ENCODE assay signal across 26 cellular contexts in genomic region chr3:63613561-63613960, GRCh38. TPM values are rescaled to one million over a fixed set of nuclear protein-coding genes. Genes with fewer than 3 reads are reported as not detected.
DNase-seq lines count a peak whose midpoint lies in the region; ATAC-seq and TF ChIP-seq lines count a peak whose summit lies in the region.
"Had no signal": no experiment of that assay in that cellular context is flagged by ENCODE, and none has a peak within 500 bp of the region (broad histone marks: within the 10 kb centered on the region; RNA-seq: fewer than 3 reads in every experiment).

No MANE protein-coding gene starts in this region.

- no peaks in the 10 kb centered on the region for H3K36me3 Mint-ChIP-seq in HFFc6 (ENCODE audit: low read depth)
- H3K36me3 Mint-ChIP-seq: CD4-positive, CD25-positive, alpha-beta regulatory T cell; naive thymus-derived CD4-positive, alpha-beta T cell; stimulated activated effector memory CD8-positive, alpha-beta T cell treated with anti-CD3 and anti-CD28 coated beads, Interleukin-12 subunit alpha, Interleukin-12 subunit beta, amount 100 ng/mL, for 72 hours had no signal

- intact Hi-C loops in right cardiac atrium (cut with DNase I) (no loop called here), esophagus squamous epithelium (cut with DNase I) (no loop called here)

- WGBS in right cardiac atrium: 36% methylated on average over 1 of the region's 1 CpG
- 0 to 25% methylated on average over 1 of the region's 1 CpG for WGBS in esophagus squamous epithelium, 2 donors

- no peaks in the 10 kb centered on the region for H3K36me3 ChIP-seq in esophagus squamous epithelium

- H3K27me3 Mint-ChIP-seq in HFFc6 (ENCODE audit: insufficient read depth): peaks cover 3% of the 10 kb centered on the region
- H3K27me3 Mint-ChIP-seq: activated CD4-positive, alpha-beta T cell treated with anti-CD3 and anti-CD28 coated beads for 36 hours; activated T-cell treated with anti-CD3 and anti-CD28 coated beads, Interleukin-2, amount 50 U/mL, for 24 hours; CD4-positive, CD25-positive, alpha-beta regulatory T cell; T-helper 17 cell had no signal

- in situ Hi-C loops in astrocyte of the cerebellum (cut with HindIII; ENCODE audit: low sequenced_read_pairs): no loop called here

- H3K4me3 ChIP-seq in AG09309 (ENCODE audit: control insufficient read depth, low read depth, low read length) (no peak overlapping the region), astrocyte of the cerebellum (ENCODE audit: low read depth, low read length) (no peak overlapping the region), right cardiac atrium (ENCODE audit: low read length) (no peak overlapping the region), esophagus squamous epithelium (no peak overlapping the region)
- H3K4me3 ChIP-seq: coronary artery had no signal

- peak overlapping the region; percentile 39; the same call in 1 of the 2 replicates for H3K4me3 Mint-ChIP-seq in HFFc6
- H3K4me3 Mint-ChIP-seq: activated CD4-positive, alpha-beta T cell treated with anti-CD3 and anti-CD28 coated beads for 36 hours; activated T-cell treated with anti-CD3 and anti-CD28 coated beads, Interleukin-2, amount 50 U/mL, for 24 hours; CD4-positive, CD25-positive, alpha-beta regulatory T cell; endodermal cell; naive thymus-derived CD4-positive, alpha-beta T cell; stimulated activated effector memory CD8-positive, alpha-beta T cell treated with anti-CD3 and anti-CD28 coated beads, Interleukin-12 subunit alpha, Interleukin-12 subunit beta, amount 100 ng/mL, for 72 hours; T-helper 17 cell had no signal

- DNase-seq in AG09309 (ENCODE audit: low read depth) (peak; percentile 23), HFFc6 (peak; percentile 61), astrocyte of the cerebellum (ENCODE audit: low read depth) (peak; percentile 6), hepatic stellate cell (ENCODE audit: low spot score) (peak; percentile 24), right cardiac atrium (no peak), NCI-H524 (lab: John Stamatoyannopoulos, UW) (no peak), esophagus squamous epithelium (lab: John Stamatoyannopoulos, UW) (no peak)
- DNase-seq in stimulated activated CD4-positive, alpha-beta T cell treated with anti-CD3 and anti-CD28 coated beads, Interleukin-4, amount 100 ng/mL, for 4 hours: no peak
- DNase-seq: activated CD4-positive, alpha-beta T cell treated with anti-CD3 and anti-CD28 coated beads for 36 hours; activated CD8-positive, alpha-beta memory T cell treated with anti-CD3 and anti-CD28 coated beads for 24 hours; activated T-cell treated with anti-CD3 and anti-CD28 coated beads, Interleukin-2, amount 50 U/mL, for 24 hours; CD4-positive, CD25-positive, alpha-beta regulatory T cell; endodermal cell; head of caudate nucleus; naive thymus-derived CD4-positive, alpha-beta T cell; NCI-H1092 treated with DMSO at 0.1 percent for 48 hours; NCI-H2029; NCI-H2227 treated with DMSO at 0.1 percent for 48 hours; NCI-H748 treated with DMSO at 0.1 percent for 48 hours; occipital lobe; T-helper 17 cell had no signal

- H3K27ac Mint-ChIP-seq in HFFc6: peak overlapping the region; percentile 80
- H3K27ac Mint-ChIP-seq: activated CD4-positive, alpha-beta T cell treated with anti-CD3 and anti-CD28 coated beads for 36 hours; activated T-cell treated with anti-CD3 and anti-CD28 coated beads, Interleukin-2, amount 50 U/mL, for 24 hours; CD4-positive, CD25-positive, alpha-beta regulatory T cell; endodermal cell; naive thymus-derived CD4-positive, alpha-beta T cell; stimulated activated effector memory CD8-positive, alpha-beta T cell treated with anti-CD3 and anti-CD28 coated beads, Interleukin-12 subunit alpha, Interleukin-12 subunit beta, amount 100 ng/mL, for 72 hours; T-helper 17 cell had no signal

- peaks cover 32% of the 10 kb centered on the region for H3K4me1 Mint-ChIP-seq in HFFc6 (ENCODE audit: low read depth)
- H3K4me1 Mint-ChIP-seq: activated CD4-positive, alpha-beta T cell treated with anti-CD3 and anti-CD28 coated beads for 36 hours; CD4-positive, CD25-positive, alpha-beta regulatory T cell; naive thymus-derived CD4-positive, alpha-beta T cell; stimulated activated effector memory CD8-positive, alpha-beta T cell treated with anti-CD3 and anti-CD28 coated beads, Interleukin-12 subunit alpha, Interleukin-12 subunit beta, amount 100 ng/mL, for 72 hours; T-helper 17 cell had no signal

- H3K27ac ChIP-seq in right cardiac atrium (ENCODE audit: low read length) (no peak overlapping the region), esophagus squamous epithelium (no peak overlapping the region)
- H3K27ac ChIP-seq: coronary artery had no signal

- H3K9me3 Mint-ChIP-seq in HFFc6: no peaks in the 10 kb centered on the region
- H3K9me3 Mint-ChIP-seq: activated T-cell treated with anti-CD3 and anti-CD28 coated beads, Interleukin-2, amount 50 U/mL, for 24 hours; endodermal cell; stimulated activated effector memory CD8-positive, alpha-beta T cell treated with anti-CD3 and anti-CD28 coated beads, Interleukin-12 subunit alpha, Interleukin-12 subunit beta, amount 100 ng/mL, for 72 hours had no signal

- no peak for TF ChIP-seq POLR2A in esophagus squamous epithelium (IDR thresholded peaks at IDR 0.05)

- no peaks in the 10 kb centered on the region for H3K4me1 ChIP-seq in right cardiac atrium (ENCODE audit: control insufficient read depth, insufficient read depth, low read length)
- H3K4me1 ChIP-seq in esophagus squamous epithelium: no peaks in the 10 kb centered on the region

- H3K27me3 ChIP-seq in right cardiac atrium (ENCODE audit: control insufficient read depth, insufficient read depth) (no peaks in the 10 kb centered on the region), esophagus squamous epithelium (no peaks in the 10 kb centered on the region)

- TF ChIP-seq CTCF in AG09309 (IDR thresholded peaks at IDR 0.05; ENCODE audit: control insufficient read depth, insufficient read depth, low read depth, low read length, missing control alignments): no peak
- TF ChIP-seq CTCF in HFFc6 (IDR thresholded peaks at IDR 0.05): no peak
- no peak for TF ChIP-seq CTCF in astrocyte of the cerebellum (IDR thresholded peaks at IDR 0.05; ENCODE audit: low read depth, low read length, missing control alignments)
- TF ChIP-seq CTCF in esophagus squamous epithelium (IDR thresholded peaks at IDR 0.05): no peak

- H3K9me3 ChIP-seq in right cardiac atrium (ENCODE audit: control insufficient read depth, low read length) (no peaks in the 10 kb centered on the region), esophagus squamous epithelium (no peaks in the 10 kb centered on the region)

- ATAC-seq in right cardiac atrium: no peak
- ATAC-seq: activated CD4-positive, alpha-beta T cell treated with anti-CD3 and anti-CD28 coated beads for 36 hours; naive thymus-derived CD4-positive, alpha-beta T cell; stimulated activated effector memory CD8-positive, alpha-beta T cell treated with anti-CD3 and anti-CD28 coated beads, Interleukin-12 subunit alpha, Interleukin-12 subunit beta, amount 100 ng/mL, for 72 hours; T-helper 17 cell had no signal

RNA-seq across cellular contexts. Expression of gene SNTN, which starts 38.9 kb away (rescaled TPM):
- not detected for total RNA-seq in HFFc6 (2021; fragmentation: NEBNext Ultra II Directional; extraction: Animal tissue kit (Norgen Biotek cat#: 25700))
- total RNA-seq in right cardiac atrium (not detected), esophagus squamous epithelium (not detected)
- not detected for polyA plus RNA-seq in right cardiac atrium
- total RNA-seq: A673; activated CD4-positive, alpha-beta T cell treated with anti-CD3 and anti-CD28 coated beads for 36 hours; CD4-positive, CD25-positive, alpha-beta regulatory T cell; naive thymus-derived CD4-positive, alpha-beta T cell; occipital lobe; SK-MEL-5; T-helper 17 cell; temporal lobe had no signal
- polyA plus RNA-seq: CD4-positive, CD25-positive, alpha-beta regulatory T cell; naive thymus-derived CD4-positive, alpha-beta T cell had no signal

Comparison
In these comparisons a context has a peak if more than half of its experiments do, and no peak if none do; other contexts are left out.
1. DNase-seq: peak in AG09309 (single experiment), HFFc6 (single experiment), astrocyte of the cerebellum (single experiment) and hepatic stellate cell (single experiment); none in right cardiac atrium (0 of 3), NCI-H524 (0 of 2), esophagus squamous epithelium (single experiment) and stimulated activated CD4-positive, alpha-beta T cell treated with anti-CD3 and anti-CD28 coated beads, Interleukin-4, amount 100 ng/mL, for 4 hours (0 of 2).